Comparison of ENCODE assay signal across 14 cellular contexts in the genomic region with DNA sequence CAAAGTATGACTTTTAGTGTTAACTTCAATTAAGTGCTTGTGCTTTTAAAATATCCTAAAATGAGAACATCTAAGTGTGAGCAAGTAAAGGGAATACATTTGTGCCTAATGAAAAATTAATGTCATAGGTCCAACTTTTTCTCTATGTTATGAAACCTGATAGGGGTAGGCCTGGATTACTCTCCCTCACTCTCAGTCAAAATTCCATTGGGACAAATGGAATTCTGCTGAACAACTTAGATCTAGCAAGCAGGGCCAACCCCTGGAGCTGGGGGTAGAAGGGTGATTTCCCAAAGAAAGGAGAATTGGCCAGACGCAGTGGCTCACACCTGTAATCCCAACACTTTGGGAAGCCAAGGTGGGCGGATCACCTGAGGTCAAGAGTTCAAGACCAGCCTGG.
DNase-seq lines count a peak whose midpoint lies in the region; ATAC-seq, FAIRE-seq and TF ChIP-seq lines count a peak whose summit lies in the region.
"Had no signal": no experiment of that assay in that cellular context is flagged by ENCODE, and none has a peak within 500 bp of the region (broad histone marks: within the 10 kb centered on the region; RNA-seq: fewer than 3 reads in every experiment).

No MANE protein-coding gene starts in this region.

- no peaks in the 10 kb centered on the region for H3K79me2 ChIP-seq in astrocyte (ENCODE audit: insufficient read depth, low read length)

- peak overlapping the region; percentile 93 for H3K27ac ChIP-seq in astrocyte (ENCODE audit: low read depth, low read length)
- H3K27ac ChIP-seq: KMS-11, Peyer's patch had no signal

- no peak for FAIRE-seq in astrocyte (lab: Jason Lieb, UNC)

- H3K4me1 Mint-ChIP-seq in astrocyte (ENCODE audit: low read depth, unreplicated experiment) = peaks cover 31% of the 10 kb centered on the region

- H3K4me3 ChIP-seq in astrocyte (ENCODE audit: insufficient read depth, low read depth, low read length) (no peak overlapping the region), skeletal muscle satellite cell (ENCODE audit: low read length) (no peak overlapping the region)
- H3K4me3 ChIP-seq: Peyer's patch had no signal

- peaks cover 6% of the 10 kb centered on the region for H3K9me3 Mint-ChIP-seq in astrocyte (ENCODE audit: unreplicated experiment)

- no peak overlapping the region for H2AFZ ChIP-seq in astrocyte (ENCODE audit: low read depth, low read length)

- H3K36me3 ChIP-seq in astrocyte (ENCODE audit: insufficient read depth, low read length) = no peaks in the 10 kb centered on the region
- no peaks in the 10 kb centered on the region for H3K36me3 ChIP-seq in skeletal muscle satellite cell (ENCODE audit: insufficient read depth, low read length)
- H3K36me3 ChIP-seq: Peyer's patch had no signal

- ATAC-seq in HG03342 (IDR thresholded peaks at IDR 0.05; ENCODE audit: unreplicated experiment) = no peak
- ATAC-seq: Right ventricle myocardium inferior had no signal

- peaks cover 33% of the 10 kb centered on the region for H3K4me1 ChIP-seq in astrocyte (ENCODE audit: insufficient read depth, low read length)
- peaks cover 52% of the 10 kb centered on the region for H3K4me1 ChIP-seq in skeletal muscle satellite cell (ENCODE audit: control insufficient read depth, insufficient read depth, low read length)
- H3K4me1 ChIP-seq: Peyer's patch had no signal

- peak overlapping the region; percentile 67 for H3K27ac Mint-ChIP-seq in astrocyte (ENCODE audit: unreplicated experiment)

- H3K36me3 Mint-ChIP-seq in astrocyte (ENCODE audit: low read depth, unreplicated experiment) = no peaks in the 10 kb centered on the region

- no peak for TF ChIP-seq CTCF in astrocyte (IDR thresholded peaks at IDR 0.05; ENCODE audit: insufficient read depth, low read depth, low read length)

- H3K27me3 Mint-ChIP-seq in astrocyte (ENCODE audit: low read depth, unreplicated experiment) = peaks cover 3% of the 10 kb centered on the region

- peak overlapping the region; percentile 61 for H3K9ac ChIP-seq in astrocyte (ENCODE audit: low read length)
- H3K9ac ChIP-seq in skeletal muscle satellite cell (ENCODE audit: low read depth, low read length) = peak overlapping the region; percentile 70
- H3K9ac ChIP-seq: KMS-11 had no signal

- H3K4me2 ChIP-seq in astrocyte (ENCODE audit: low read length) = no peak overlapping the region
- no peak overlapping the region for H3K4me2 ChIP-seq in skeletal muscle satellite cell (ENCODE audit: low read length)
- H3K4me2 ChIP-seq: KMS-11 had no signal

- H3K27me3 ChIP-seq in astrocyte (ENCODE audit: insufficient read depth, low read length) (no peaks in the 10 kb centered on the region), skeletal muscle satellite cell (ENCODE audit: control insufficient read depth, insufficient read depth, low read length) (no peaks in the 10 kb centered on the region)
- H3K27me3 ChIP-seq: Peyer's patch had no signal

- H3K4me3 Mint-ChIP-seq in astrocyte (ENCODE audit: unreplicated experiment) = no peak overlapping the region

- no peaks in the 10 kb centered on the region for H3K9me3 ChIP-seq in astrocyte (ENCODE audit: insufficient read depth, low read depth, low read length)
- H3K9me3 ChIP-seq in skeletal muscle satellite cell (replicated peaks; ENCODE audit: low read length) = no peaks in the 10 kb centered on the region
- H3K9me3 ChIP-seq: Peyer's patch had no signal

- no peaks in the 10 kb centered on the region for H4K20me1 ChIP-seq in astrocyte (ENCODE audit: insufficient read depth, low read length)

- peak; percentile 52 for DNase-seq in EH (ENCODE audit: low read depth)
- DNase-seq in astrocyte (ENCODE audit: low read depth) = no peak
- DNase-seq in fibroblast of peridontal ligament (ENCODE audit: extremely low read depth) = peak; percentile 65
- no peak for DNase-seq in KBM-7
- DNase-seq in activated CD4-positive, CD25-positive, alpha-beta regulatory T cell (lab: John Stamatoyannopoulos, UW) = no peak
- DNase-seq: COR-L47, NCI-H1048, NCI-H2227 treated with DMSO at 0.1 percent for 48 hours, NCI-H524, Peyer's patch had no signal

- in situ Hi-C loops in KBM-7 (cut with MboI; ENCODE audit: low pct_unique_long_range_greater_than_20kb, low sequenced_read_pairs) = no loop called here

Comparison
In these comparisons a context has a peak if more than half of its experiments do, and no peak if none do; other contexts are left out.
1. DNase-seq: peak in EH (single experiment) and fibroblast of peridontal ligament (single experiment); none in astrocyte (single experiment), KBM-7 (single experiment) and activated CD4-positive, CD25-positive, alpha-beta regulatory T cell (0 of 4).